13 cellular contexts compared by ENCODE assay signal in the genomic region with DNA sequence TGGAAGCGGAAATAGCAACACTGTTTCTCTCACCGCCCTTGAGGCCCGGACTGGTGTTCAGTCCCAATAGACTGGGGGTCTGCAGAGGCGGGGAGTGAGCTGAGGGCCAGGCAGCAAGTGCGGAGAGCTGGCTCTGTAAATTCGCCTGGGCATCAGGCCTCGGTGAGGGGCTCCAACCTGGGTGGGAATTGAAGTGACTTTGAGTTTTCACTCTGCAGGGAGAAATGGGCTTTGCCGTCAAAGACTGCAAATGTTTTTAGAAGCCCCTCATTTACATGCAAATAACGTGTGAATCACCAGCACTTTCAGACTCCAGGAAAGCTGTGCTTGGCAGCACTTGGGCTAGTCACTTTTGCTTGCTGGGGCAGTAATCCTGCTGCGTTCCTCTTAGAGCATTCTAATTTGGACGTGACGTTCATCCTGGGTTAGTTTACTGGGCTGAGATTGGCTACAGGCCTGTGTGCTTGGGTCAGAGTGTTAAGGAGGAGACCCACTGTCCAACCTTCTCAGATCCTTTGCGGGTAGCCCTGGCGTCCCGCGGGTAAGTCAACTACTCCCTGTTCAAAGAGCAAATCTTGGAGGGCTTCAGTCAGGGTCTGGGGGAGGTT.
DNase-seq lines count a peak whose midpoint lies in the region; ATAC-seq and TF ChIP-seq lines count a peak whose summit lies in the region.
"Had no signal": no experiment of that assay in that cellular context is flagged by ENCODE, and none has a peak within 500 bp of the region (broad histone marks: within the 10 kb centered on the region; RNA-seq: fewer than 3 reads in every experiment).

No MANE protein-coding gene starts in this region.

- DNase-seq in left ventricle myocardium inferior (no peak), left ventricle myocardium superior (no peak), midbrain (lab: John Stamatoyannopoulos, UW) (peak; percentile 35), NCI-H1417 (lab: John Stamatoyannopoulos, UW) (no peak), NCI-H2107 treated with DMSO at 0.1 percent for 48 hours (lab: John Stamatoyannopoulos, UW; ENCODE audit: unreplicated experiment) (no peak), WERI-Rb-1 (no peak)
- DNase-seq: activated T-cell treated with anti-CD3 and anti-CD28 coated beads, Interleukin-2, amount 50 U/mL, for 72 hours; DND-41; NCI-H510A treated with DMSO at 0.1 percent for 48 hours had no signal

- peaks cover 37% of the 10 kb centered on the region for H3K36me3 ChIP-seq in left ventricle myocardium inferior
- H3K36me3 ChIP-seq in esophagus (ENCODE audit: control insufficient read depth in 2 of 2, insufficient read depth in 2 of 2, low read length in 1 of 2), result peaks cover 0 to 21% of the 10 kb centered on the region in 2 donors
- H3K36me3 ChIP-seq in WERI-Rb-1, result no peaks in the 10 kb centered on the region

- H3K27me3 ChIP-seq in left ventricle myocardium inferior (ENCODE audit: low read depth) (no peaks in the 10 kb centered on the region), esophagus (ENCODE audit: control insufficient read depth in 1 of 2, insufficient read depth in 2 of 2, low read length in 2 of 2) (no peaks in the 10 kb centered on the region), WERI-Rb-1 (ENCODE audit: insufficient read depth, low read depth, severe bottlenecking) (no peaks in the 10 kb centered on the region)
- H3K27me3 ChIP-seq: gastroesophageal sphincter, tibial nerve had no signal

- no peak for ATAC-seq in left ventricle myocardium superior
- no peak for ATAC-seq in GM19455 (IDR thresholded peaks at IDR 0.05; ENCODE audit: unreplicated experiment)
- ATAC-seq: activated T-cell treated with anti-CD3 and anti-CD28 coated beads, Interleukin-2, amount 50 U/mL, for 72 hours; gastroesophageal sphincter had no signal

- H3K4me1 ChIP-seq in left ventricle myocardium inferior (peaks cover 75% of the 10 kb centered on the region), esophagus (ENCODE audit: control insufficient read depth in 2 of 2, insufficient read depth in 2 of 2, low read length in 1 of 2) (peaks cover 6 to 40% of the 10 kb centered on the region in 2 donors)

- no peak for TF ChIP-seq CTCF in left ventricle myocardium inferior (IDR thresholded peaks at IDR 0.05; ENCODE audit: borderline replicate concordance)
- no peak for TF ChIP-seq CTCF in WERI-Rb-1 (IDR thresholded peaks at IDR 0.05; ENCODE audit: low read depth, low read length)

- intact Hi-C loops in left ventricle myocardium inferior (cut with micrococcal nuclease) (no loop called here), left ventricle myocardium superior (cut with micrococcal nuclease) (loop anchor here (10.0 kb wide), 2 partner anchors 89 to 91 kb away; a partner anchor contains a TSS)

- H3K9me3 ChIP-seq in left ventricle myocardium inferior (replicated peaks) (no peaks in the 10 kb centered on the region), esophagus (ENCODE audit: control insufficient read depth in 2 of 2, insufficient read depth in 1 of 2, low read depth in 1 of 2, low read length in 1 of 2) (no peaks in the 10 kb centered on the region), WERI-Rb-1 (ENCODE audit: severe bottlenecking) (no peaks in the 10 kb centered on the region)
- H3K9me3 ChIP-seq: gastroesophageal sphincter, tibial nerve had no signal

- no peak overlapping the region for H3K4me3 ChIP-seq in left ventricle myocardium inferior
- no peak overlapping the region for H3K4me3 ChIP-seq in esophagus (ENCODE audit: low read depth in 1 of 2, low read length in 2 of 2)
- H3K4me3 ChIP-seq in WERI-Rb-1 (ENCODE audit: low read depth, low read length), result no peak overlapping the region
- H3K4me3 ChIP-seq: gastroesophageal sphincter, tibial nerve had no signal

- 58 to 71% methylated on average over 16 of the region's 16 CpGs for WGBS in esophagus, 2 donors

- H3K27ac ChIP-seq in left ventricle myocardium inferior (replicated peaks) (peak overlapping the region; percentile 71), esophagus (ENCODE audit: low read depth in 2 of 2, low read length in 1 of 2) (peak overlapping the region; percentile 87 to 97), WERI-Rb-1 (no peak overlapping the region)
